In genomic region chr9:105205787-105206511, GRCh38 we compare ENCODE assay signal across 11 cellular contexts. TPM values are rescaled to one million over a fixed set of nuclear protein-coding genes. Genes with fewer than 3 reads are reported as not detected.
DNase-seq lines count a peak whose midpoint lies in the region; ATAC-seq, FAIRE-seq and TF ChIP-seq lines count a peak whose summit lies in the region.
"Had no signal": no experiment of that assay in that cellular context is flagged by ENCODE, and none has a peak within 500 bp of the region (broad histone marks: within the 10 kb centered on the region; RNA-seq: fewer than 3 reads in every experiment).

No MANE protein-coding gene starts in this region.

- peak overlapping the region in 4 of 5 donors; percentile 4 to 80 (median 54) for H3K27ac ChIP-seq in adrenal gland
- H3K27ac ChIP-seq in parathyroid adenoma = peak overlapping the region; percentile 19

- H2AFZ ChIP-seq in parathyroid adenoma = peak overlapping the region; percentile 28

- peaks cover 0 to 5% of the 10 kb centered on the region in 2 donors for H3K4me1 ChIP-seq in adrenal gland (replicated peaks in 1 of 2)
- H3K4me1 ChIP-seq in parathyroid adenoma = peaks cover 6% of the 10 kb centered on the region

- ATAC-seq in Right ventricle myocardium superior (ENCODE audit: poor library complexity) (peak; percentile 98), HG02642 (IDR thresholded peaks at IDR 0.05; ENCODE audit: poor library complexity, unreplicated experiment) (no peak)
- ATAC-seq: activated naive CD4-positive, alpha-beta T cell treated with anti-CD3 and anti-CD28 coated beads, Interleukin-2, amount 50 U/mL, for 72 hours had no signal

- WGBS in adrenal gland, 4 donors = 73 to 87% (median 80%) methylated on average over 2 of the region's 2 CpGs

- TF ChIP-seq POLR2A in adrenal gland (IDR thresholded peaks at IDR 0.05) (no peak), H54 (IDR thresholded peaks at IDR 0.05; ENCODE audit: low read depth, low read length) (no peak)

- TF ChIP-seq CTCF in AG10803 (conservative IDR thresholded peaks at IDR 0.05; ENCODE audit: low read length) (no peak), adrenal gland (IDR thresholded peaks at IDR 0.05) (no peak), parathyroid adenoma (IDR thresholded peaks at IDR 0.05) (no peak)

- H3K4me3 ChIP-seq in AG10803 (ENCODE audit: low read length) (peak overlapping the region; percentile 11; the same call in 1 of the 2 replicates), adrenal gland (no peak overlapping the region), parathyroid adenoma (ENCODE audit: low read depth, low read length) (no peak overlapping the region)

- H3K9ac ChIP-seq in parathyroid adenoma = no peak overlapping the region

- no peaks in the 10 kb centered on the region for H3K27me3 ChIP-seq in adrenal gland
- no peaks in the 10 kb centered on the region for H3K27me3 ChIP-seq in parathyroid adenoma (ENCODE audit: control insufficient read depth, insufficient read depth, low read length)

- intact Hi-C loops in adrenal gland (cut with DNase I) (no loop called here), Right ventricle myocardium superior (cut with DNase I) (no loop called here)

- FAIRE-seq in H54 (lab: Jason Lieb, UNC) = no peak
- FAIRE-seq: TTC549 had no signal

- peak; percentile 97 for DNase-seq in AG10803 (ENCODE audit: low read depth)
- DNase-seq in adrenal gland = peak; percentile 41 to 88 (median 71)
- DNase-seq in Right ventricle myocardium superior = peak; percentile 62
- no peak for DNase-seq in H54 (ENCODE audit: insufficient read length, low spot score)
- DNase-seq in activated CD8-positive, alpha-beta memory T cell treated with anti-CD3 and anti-CD28 coated beads, Interleukin-2, amount 50 U/mL, for 48 hours = no peak
- no peak for DNase-seq in activated CD4-positive, alpha-beta T cell treated with anti-CD3 and anti-CD28 coated beads for 48 hours
- DNase-seq: NCI-H526 treated with DMSO at 0.1 percent for 48 hours had no signal

- no peaks in the 10 kb centered on the region for H3K79me2 ChIP-seq in parathyroid adenoma

- H3K4me2 ChIP-seq in parathyroid adenoma (ENCODE audit: low read length) = no peak overlapping the region

- H3K36me3 ChIP-seq in adrenal gland (replicated peaks in 1 of 2) = no peaks in the 10 kb centered on the region
- H3K36me3 ChIP-seq in parathyroid adenoma (ENCODE audit: control insufficient read depth, insufficient read depth, low read length) = no peaks in the 10 kb centered on the region

- no peaks in the 10 kb centered on the region for H3K9me3 ChIP-seq in adrenal gland (replicated peaks in 1 of 3)
- no peaks in the 10 kb centered on the region for H3K9me3 ChIP-seq in parathyroid adenoma (ENCODE audit: control insufficient read depth, low read length)

RNA-seq across cellular contexts. Expression of gene SLC44A1, which starts 38.5 kb away (rescaled TPM):
- 10 to 100 TPM; 33.7 to 73.1 (median 44.1) TPM for total RNA-seq in adrenal gland
- 10 to 100 TPM in 1 of 3 donors, 1 to 10 TPM in 2; 6.8 to 21.6 (median 7.5) TPM for polyA plus RNA-seq in adrenal gland
- 13.5 TPM for total RNA-seq in Right ventricle myocardium superior

Comparison
In these comparisons a context has a peak if more than half of its experiments do, and no peak if none do; other contexts are left out.
1. DNase-seq: peak in AG10803 (single experiment), adrenal gland (7 of 7) and Right ventricle myocardium superior (single experiment); none in H54 (single experiment), activated CD8-positive, alpha-beta memory T cell treated with anti-CD3 and anti-CD28 coated beads, Interleukin-2, amount 50 U/mL, for 48 hours (single experiment) and activated CD4-positive, alpha-beta T cell treated with anti-CD3 and anti-CD28 coated beads for 48 hours (single experiment).